Comparison of ENCODE assay signal across 8 cellular contexts in genomic region chr12:65891987-65892481, GRCh38.
DNase-seq lines count a peak whose midpoint lies in the region; ATAC-seq and TF ChIP-seq lines count a peak whose summit lies in the region.

No MANE protein-coding gene starts in this region.

- in situ Hi-C loops in brain microvascular endothelial cell (cut with HindIII; ENCODE audit: low pct_ligation_motif_present, low sequenced_read_pairs) = no loop called here

- no peaks in the 10 kb centered on the region for H3K9me3 ChIP-seq in thoracic aorta

- no peak for TF ChIP-seq CTCF in brain microvascular endothelial cell (IDR thresholded peaks at IDR 0.05; ENCODE audit: low read depth, low read length, missing control alignments)
- TF ChIP-seq CTCF in thoracic aorta (IDR thresholded peaks at IDR 0.05) = no peak

- H3K27ac ChIP-seq in brain microvascular endothelial cell (peak overlapping the region; percentile 94), thoracic aorta (no peak overlapping the region)

- ATAC-seq in thoracic aorta (ENCODE audit: insufficient number of reproducible peaks, low FRiP score, low read depth) = peak; percentile 99
- ATAC-seq in GM18517 (IDR thresholded peaks at IDR 0.05; ENCODE audit: unreplicated experiment) = no peak
- no peak for ATAC-seq in GM21825 (IDR thresholded peaks at IDR 0.05; ENCODE audit: unreplicated experiment)
- ATAC-seq in HG02885 (IDR thresholded peaks at IDR 0.05; ENCODE audit: poor library complexity, unreplicated experiment) = no peak
- no peak for ATAC-seq in GM19023 (IDR thresholded peaks at IDR 0.05; ENCODE audit: unreplicated experiment)

- H3K27me3 ChIP-seq in brain microvascular endothelial cell (replicated peaks) = no peaks in the 10 kb centered on the region
- no peaks in the 10 kb centered on the region for H3K27me3 ChIP-seq in thoracic aorta (replicated peaks; ENCODE audit: insufficient read depth)

- H3K4me3 ChIP-seq in brain microvascular endothelial cell (ENCODE audit: low read depth, low read length) = no peak overlapping the region
- peak overlapping the region; percentile 7 for H3K4me3 ChIP-seq in thoracic aorta

- H3K36me3 ChIP-seq in brain microvascular endothelial cell (replicated peaks) (peaks cover under 1% of the 10 kb centered on the region), thoracic aorta (no peaks in the 10 kb centered on the region)

- H3K4me1 ChIP-seq in thoracic aorta (ENCODE audit: control insufficient read depth in 1 of 2, low read depth in 2 of 2) = peaks cover 15 to 22% of the 10 kb centered on the region in 2 donors

- peak; percentile 43 for DNase-seq in HPDE6-E6E7 (ENCODE audit: extremely low spot score)
- DNase-seq in brain microvascular endothelial cell = peak; percentile 97
- DNase-seq in kidney tubule cell (ENCODE audit: low spot score) = peak; percentile 98
- DNase-seq in thoracic aorta (ENCODE audit: low spot score) = peak; percentile 81

Comparison
In these comparisons a context has a peak if more than half of its experiments do, and no peak if none do; other contexts are left out.
1. DNase-seq: peak in every context shown above with its lines; median percentile 98 in kidney tubule cell; 97 in brain microvascular endothelial cell; 81 in thoracic aorta; 43 in HPDE6-E6E7.